In genomic region chr17:65154770-65155589, GRCh38 we compare ENCODE assay signal across 8 cellular contexts. TPM values are rescaled to one million over a fixed set of nuclear protein-coding genes. Genes with fewer than 3 reads are reported as not detected.
A peak's percentile ranks its signal among the peaks of the same experiment; 100 is the strongest.
DNase-seq lines count a peak whose midpoint lies in the region; ATAC-seq, FAIRE-seq and TF ChIP-seq lines count a peak whose summit lies in the region.

No MANE protein-coding gene starts in this region.

- no peaks in the 10 kb centered on the region for H3K36me3 Mint-ChIP-seq in naive B cell
- no peaks in the 10 kb centered on the region for H3K36me3 Mint-ChIP-seq in T-cell

- TF ChIP-seq CTCF in A549 (IDR thresholded peaks at IDR 0.05): no peak

- H3K27ac ChIP-seq in A549: no peak overlapping the region

- H3K4me3 Mint-ChIP-seq in naive B cell (peak overlapping the region in 6 of 8 donors; percentile 0 to 62 (median 29)), T-cell (no peak overlapping the region)

- H3K4me1 ChIP-seq in A549: peaks cover 15% of the 10 kb centered on the region

- ATAC-seq in A549 (peak; percentile 55 to 77; a peak in 4 of 6 replicates), GM19025 (IDR thresholded peaks at IDR 0.05; ENCODE audit: low read depth, unreplicated experiment) (peak; percentile 91), HG03097 (IDR thresholded peaks at IDR 0.05; ENCODE audit: low FRiP score, unreplicated experiment) (peak; percentile 77), naive B cell (ENCODE audit: low read depth in 2 of 2) (peak; percentile 69 to 71), T-cell (replicated peaks in 1 of 4) (no peak)

- FAIRE-seq in A549 (lab: Jason Lieb, UNC): no peak

- H3K27ac Mint-ChIP-seq in naive B cell (peak overlapping the region in 3 of 6 donors; percentile 25 to 64 (median 41)), T-cell (no peak overlapping the region)

- CTCF ChIA-PET in A549 (lab: Yijun Ruan, JAX): interaction anchor here (1.1 to 13.8 kb wide), 8 partner anchors 8 to 193 kb away, joined by 3 to 158 read pairs (median 4); partner anchors contain the start of gene RGS9
- CTCF ChIA-PET in T-cell (lab: Charles Lee): interaction anchor here in 1 of 2 donors (0.7 to 1.0 kb wide), 2 partner anchors 10 to 1029 kb away, joined by 3 read pairs; no protein-coding TSS in a partner anchor

- H3K9me3 ChIP-seq in A549: no peaks in the 10 kb centered on the region

- POLR2A ChIA-PET in A549 (lab: Yijun Ruan, JAX) (interaction anchor here (0.7 kb wide), 1 partner anchor 191 kb away, joined by 3 read pairs; no protein-coding TSS in a partner anchor), T-cell (lab: Charles Lee) (interaction anchor here in 1 of 2 donors (0.7 kb wide), 1 partner anchor 44 kb away, joined by 9 read pairs; no protein-coding TSS in a partner anchor)

- H3K4me1 Mint-ChIP-seq in naive B cell: peaks cover 12 to 18% (median 16%) of the 10 kb centered on the region in 3 donors
- peaks cover 5 to 12% (median 6%) of the 10 kb centered on the region in 3 donors for H3K4me1 Mint-ChIP-seq in T-cell

- TF ChIP-seq EP300 in A549 (IDR thresholded peaks at IDR 0.05): no peak

- TF ChIP-seq POLR2A in A549 (IDR thresholded peaks at IDR 0.05; ENCODE audit: low read length) (no peak), Raji (IDR thresholded peaks at IDR 0.05; ENCODE audit: insufficient read depth, low read depth, low read length) (peak; percentile 33; the same call in 1 of the 2 replicates)

- DNase-seq in A549 (ENCODE audit: low read depth in 1 of 2, low spot score in 1 of 2) (peak; percentile 38 to 69), naive B cell (peak; percentile 12), activated T-cell treated with anti-CD3 and anti-CD28 coated beads for 4 hours (no peak), T-cell (no peak), DMS114 treated with DMSO at 0.1 percent for 48 hours (lab: John Stamatoyannopoulos, UW; ENCODE audit: unreplicated experiment) (no peak)

- H3K27me3 Mint-ChIP-seq in naive B cell (peaks cover 0 to 9% (median 8%) of the 10 kb centered on the region in 3 donors), T-cell (no peaks in the 10 kb centered on the region)

- peak overlapping the region; percentile 10 for H3K4me2 ChIP-seq in A549

- H3K4me3 ChIP-seq in A549: no peak overlapping the region

- no peak for TF ChIP-seq RAD21 in A549 (conservative IDR thresholded peaks at IDR 0.05 in 1 of 2, IDR thresholded peaks at IDR 0.05 in 1 of 2)

- no peaks in the 10 kb centered on the region for H3K9me3 Mint-ChIP-seq in naive B cell
- no peaks in the 10 kb centered on the region for H3K9me3 Mint-ChIP-seq in T-cell

- WGBS in A549 (ENCODE audit: missing lambda C conversion rate): 79% methylated on average over 4 of the region's 4 CpGs

TF ChIP-seq in A549, 52 proteins besides CTCF, POLR2A, EP300 and RAD21:
- TF ChIP-seq ZNF302 (CRISPR knock-in tag; IDR thresholded peaks at IDR 0.05): no peak
- peak; percentile 8; the same call in 1 of the 2 replicates for TF ChIP-seq FOSL2 (IDR thresholded peaks at IDR 0.05)
- peak; percentile 68 for TF ChIP-seq FOSL2 (CRISPR knock-in tag; IDR thresholded peaks at IDR 0.05)
- no peak for TF ChIP-seq HOXB5 (CRISPR knock-in tag; IDR thresholded peaks at IDR 0.05)

RNA-seq across cellular contexts. Expression of gene RGS9, which starts 17.8 kb away (rescaled TPM):
- polyA plus RNA-seq in A549 (2011; rRNA removed) (11.2 and 14.3 TPM in 2 replicates), A549 (2017; fragmentation: RNase III; extraction: RNeasy Plus Mini Kit Qiagen cat#74134 plus additional on column Dnase treatment) (6.9 to 8.2 TPM (median 7.0 TPM) in 3 replicates), naive B cell (ENCODE audit: low read depth in 6 of 6) (1 to 10 TPM in 1 of 6 donors, not detected in 5; 1.2 TPM)
- polyA plus RNA-seq in A549 (2012; cell fraction: cytosol; rRNA removed): 5.5 and 6.1 TPM in 2 replicates
- 1.5 and 2.3 TPM in 2 replicates for polyA plus RNA-seq in A549 (2012; cell fraction: nucleus; rRNA removed)
- 7.6 and 8.6 TPM in 2 replicates for polyA minus RNA-seq in A549 (2011; rRNA and poly(A)+ RNA removed)
- total RNA-seq in T-cell: 1 to 10 TPM; 1.3 to 8.2 (median 1.9) TPM

Comparison
In these comparisons a context has a peak if more than half of its experiments do, and no peak if none do; other contexts are left out.
1. ATAC-seq: peak in A549 (2 of 2), GM19025 (single experiment), HG03097 (single experiment) and naive B cell (2 of 2); none in T-cell (0 of 4).
2. DNase-seq: peak in A549 (2 of 2) and naive B cell (single experiment); none in activated T-cell treated with anti-CD3 and anti-CD28 coated beads for 4 hours (single experiment), T-cell (0 of 34) and DMS114 treated with DMSO at 0.1 percent for 48 hours (single experiment).
3. H3K4me3 Mint-ChIP-seq: peak in naive B cell (6 of 8); none in T-cell (0 of 3).